In genomic region chr3:57757642-57758297, GRCh38 we compare ENCODE assay signal across 1 cellular context.
TF ChIP-seq lines count a peak whose summit lies in the region.

No MANE protein-coding gene starts in this region.

TF ChIP-seq in WTC11, 78 proteins besides CTCF, POLR2A, EP300 and RAD21 (continued from another document):
- TF ChIP-seq AFF4 (CRISPR knock-in tag; IDR thresholded peaks at IDR 0.05; ENCODE audit: borderline replicate concordance), result no peak
- TF ChIP-seq ZNF416 (CRISPR knock-in tag; IDR thresholded peaks at IDR 0.05), result no peak
